17 cellular contexts compared by ENCODE assay signal in genomic region chr14:103854017-103854808, GRCh38. TPM values are rescaled to one million over a fixed set of nuclear protein-coding genes. Genes with fewer than 3 reads are reported as not detected.
DNase-seq lines count a peak whose midpoint lies in the region; ATAC-seq lines count a peak whose summit lies in the region.
"Had no signal": no experiment of that assay in that cellular context is flagged by ENCODE, and none has a peak within 500 bp of the region (broad histone marks: within the 10 kb centered on the region; RNA-seq: fewer than 3 reads in every experiment).

No MANE protein-coding gene starts in this region.

- peaks cover 7% of the 10 kb centered on the region for H3K4me1 Mint-ChIP-seq in activated naive CD4-positive, alpha-beta T cell treated with anti-CD3 and anti-CD28 coated beads, Interleukin-2, amount 50 U/mL, for 24 hours
- no peaks in the 10 kb centered on the region for H3K4me1 Mint-ChIP-seq in activated T-helper 17 cell treated with anti-CD3 and anti-CD28 coated beads, Interleukin-2, amount 50 U/mL, for 72 hours
- no peaks in the 10 kb centered on the region for H3K4me1 Mint-ChIP-seq in stimulated activated memory B cell treated with anti-CD40 and anti-IgM and Interleukin-4, amounts not matched to agents 10 μg/mL and 1 μg/mL and 100 μg/mL, for 72 hours
- H3K4me1 Mint-ChIP-seq: activated CD4-positive, alpha-beta memory T cell treated with anti-CD3 and anti-CD28 coated beads, Interleukin-2, amount 10 ng/mL, durations not matched to agents 7 days and 5 days; immature natural killer cell had no signal

- H3K9me3 Mint-ChIP-seq in activated naive CD4-positive, alpha-beta T cell treated with anti-CD3 and anti-CD28 coated beads, Interleukin-2, amount 50 U/mL, for 24 hours = no peaks in the 10 kb centered on the region
- H3K9me3 Mint-ChIP-seq in activated T-helper 17 cell treated with anti-CD3 and anti-CD28 coated beads, Interleukin-2, amount 50 U/mL, for 72 hours = no peaks in the 10 kb centered on the region
- no peaks in the 10 kb centered on the region for H3K9me3 Mint-ChIP-seq in stimulated activated memory B cell treated with anti-CD40 and anti-IgM and Interleukin-4, amounts not matched to agents 10 μg/mL and 1 μg/mL and 100 μg/mL, for 72 hours
- H3K9me3 Mint-ChIP-seq: activated CD4-positive, alpha-beta memory T cell treated with anti-CD3 and anti-CD28 coated beads, Interleukin-2, amount 10 ng/mL, durations not matched to agents 7 days and 5 days; activated T-helper 2 cell treated with anti-CD3 and anti-CD28 coated beads, Interferon-gamma antibody, Interleukin-2, Interleukin-4, amounts not matched to agents 10 μg/mL and 5 μg/mL and 100 μg/mL, durations not matched to agents 14 hours and 24 hours and 36 hours; immature natural killer cell had no signal

- H3K27me3 Mint-ChIP-seq in activated naive CD4-positive, alpha-beta T cell treated with anti-CD3 and anti-CD28 coated beads, Interleukin-2, amount 50 U/mL, for 24 hours = no peaks in the 10 kb centered on the region
- H3K27me3 Mint-ChIP-seq in activated T-helper 17 cell treated with anti-CD3 and anti-CD28 coated beads, Interleukin-2, amount 50 U/mL, for 72 hours = no peaks in the 10 kb centered on the region
- H3K27me3 Mint-ChIP-seq in stimulated activated memory B cell treated with anti-CD40 and anti-IgM and Interleukin-4, amounts not matched to agents 10 μg/mL and 1 μg/mL and 100 μg/mL, for 72 hours = no peaks in the 10 kb centered on the region

- no peak for ATAC-seq in activated T-helper 17 cell treated with anti-CD3 and anti-CD28 coated beads, Interleukin-2, amount 50 U/mL, for 72 hours (replicated peaks)
- ATAC-seq in stimulated activated memory B cell treated with anti-CD40 and anti-IgM and Interleukin-4, amounts not matched to agents 10 μg/mL and 1 μg/mL and 100 μg/mL, for 72 hours = no peak
- ATAC-seq in HG03469 (IDR thresholded peaks at IDR 0.05; ENCODE audit: unreplicated experiment) = no peak

- no peak overlapping the region for H3K4me3 Mint-ChIP-seq in activated naive CD4-positive, alpha-beta T cell treated with anti-CD3 and anti-CD28 coated beads, Interleukin-2, amount 50 U/mL, for 24 hours
- no peak overlapping the region for H3K4me3 Mint-ChIP-seq in activated T-helper 17 cell treated with anti-CD3 and anti-CD28 coated beads, Interleukin-2, amount 50 U/mL, for 72 hours
- no peak overlapping the region for H3K4me3 Mint-ChIP-seq in stimulated activated memory B cell treated with anti-CD40 and anti-IgM and Interleukin-4, amounts not matched to agents 10 μg/mL and 1 μg/mL and 100 μg/mL, for 72 hours
- H3K4me3 Mint-ChIP-seq: activated CD4-positive, alpha-beta memory T cell treated with anti-CD3 and anti-CD28 coated beads, Interleukin-2, amount 10 ng/mL, durations not matched to agents 7 days and 5 days; immature natural killer cell had no signal

- peak overlapping the region; percentile 33 for H3K27ac Mint-ChIP-seq in activated naive CD4-positive, alpha-beta T cell treated with anti-CD3 and anti-CD28 coated beads, Interleukin-2, amount 50 U/mL, for 24 hours
- peak overlapping the region; percentile 55 for H3K27ac Mint-ChIP-seq in activated T-helper 17 cell treated with anti-CD3 and anti-CD28 coated beads, Interleukin-2, amount 50 U/mL, for 72 hours
- H3K27ac Mint-ChIP-seq in stimulated activated memory B cell treated with anti-CD40 and anti-IgM and Interleukin-4, amounts not matched to agents 10 μg/mL and 1 μg/mL and 100 μg/mL, for 72 hours = peak overlapping the region; percentile 9
- H3K27ac Mint-ChIP-seq: activated CD4-positive, alpha-beta memory T cell treated with anti-CD3 and anti-CD28 coated beads, Interleukin-2, amount 10 ng/mL, durations not matched to agents 7 days and 5 days had no signal

- no peaks in the 10 kb centered on the region for H3K36me3 Mint-ChIP-seq in activated naive CD4-positive, alpha-beta T cell treated with anti-CD3 and anti-CD28 coated beads, Interleukin-2, amount 50 U/mL, for 24 hours
- H3K36me3 Mint-ChIP-seq in activated T-helper 17 cell treated with anti-CD3 and anti-CD28 coated beads, Interleukin-2, amount 50 U/mL, for 72 hours (ENCODE audit: low read depth) = no peaks in the 10 kb centered on the region
- H3K36me3 Mint-ChIP-seq in stimulated activated memory B cell treated with anti-CD40 and anti-IgM and Interleukin-4, amounts not matched to agents 10 μg/mL and 1 μg/mL and 100 μg/mL, for 72 hours = no peaks in the 10 kb centered on the region
- H3K36me3 Mint-ChIP-seq: immature natural killer cell had no signal

- no peak for DNase-seq in activated naive CD4-positive, alpha-beta T cell treated with Interleukin-2 at 50 U/mL for 16 hours
- peak; percentile 57 for DNase-seq in kidney glomerular epithelial cell (lab: John Stamatoyannopoulos, UW)
- DNase-seq in NCI-H2081 (lab: John Stamatoyannopoulos, UW) = no peak
- DNase-seq in HUDEP-2 (lab: John Stamatoyannopoulos, UW; ENCODE audit: unreplicated experiment in 76 of 76) = no peak
- DNase-seq: activated CD4-positive, alpha-beta memory T cell treated with anti-CD3 and anti-CD28 coated beads, Interleukin-2, amount 10 ng/mL, durations not matched to agents 7 days and 5 days; COR-L47; foreskin melanocyte; immature natural killer cell; NCI-H187 treated with DMSO at 0.1 percent for 48 hours; right cardiac atrium; stimulated activated CD4-positive, alpha-beta T cell treated with anti-CD3 and anti-CD28 coated beads, Interleukin-2, amount 100 ng/mL, for 48 hours; T1000 had no signal

RNA-seq across cellular contexts. Expression of gene PPP1R13B, which starts 6.8 kb away (rescaled TPM):
- total RNA-seq in activated T-helper 17 cell treated with anti-CD3 and anti-CD28 coated beads, Interleukin-2, amount 50 U/mL, for 72 hours = 10 to 100 TPM; 10.0 to 10.4 TPM
